ENCODE assay signal across 8 cellular contexts in genomic region chr14:24441485-24441884, GRCh38. TPM values are rescaled to one million over a fixed set of nuclear protein-coding genes. Genes with fewer than 3 reads are reported as not detected.
A peak's percentile ranks its signal among the peaks of the same experiment; 100 is the strongest.
DNase-seq lines count a peak whose midpoint lies in the region; ATAC-seq and TF ChIP-seq lines count a peak whose summit lies in the region.

No MANE protein-coding gene starts in this region.

- POLR2A ChIA-PET in HCT116 (lab: Charles Lee), result interaction anchor here (1.3 to 3.2 kb wide), 2 partner anchors 11 to 76 kb away, joined by 6 to 31 read pairs; partner anchors contain the start of genes CBLN3 and KHNYN
- POLR2A ChIA-PET in activated CD4-positive, alpha-beta memory T cell treated with anti-CD3 and anti-CD28 coated beads, Interleukin-2, amount 10 ng/mL, durations not matched to agents 7 days and 5 days (lab: Charles Lee), result interaction anchor here (0.7 to 5.4 kb wide), 14 partner anchors 11 to 326 kb away, joined by 3 to 117 read pairs (median 4); partner anchors contain the start of genes ADCY4, CBLN3, KHNYN and RIPK3

- H3K79me2 ChIP-seq in HCT116 (ENCODE audit: insufficient read depth, low read length), result peaks cover 26% of the 10 kb centered on the region

- H3K27me3 ChIP-seq in HCT116 (ENCODE audit: insufficient read depth, low read length) (no peaks in the 10 kb centered on the region), spleen (replicated peaks in 1 of 7) (no peaks in the 10 kb centered on the region)

- peak overlapping the region; percentile 76 to 94 for H3K4me3 ChIP-seq in HCT116 (replicated peaks in 1 of 2; ENCODE audit: low read depth in 1 of 2, low read length in 2 of 2)
- H3K4me3 ChIP-seq in spleen, result peak overlapping the region; percentile 56 to 86 (median 62)

- peaks cover 5 to 17% of the 10 kb centered on the region in 2 experiments; a peak in 3 of 4 replicates for H3K4me1 ChIP-seq in HCT116 (ENCODE audit: control insufficient read depth in 1 of 2, insufficient read depth in 2 of 2, low read length in 2 of 2)
- peaks cover 38 to 64% (median 58%) of the 10 kb centered on the region in 6 donors for H3K4me1 ChIP-seq in spleen

- peaks cover 57% of the 10 kb centered on the region for H3K36me3 Mint-ChIP-seq in activated CD4-positive, alpha-beta memory T cell treated with anti-CD3 and anti-CD28 coated beads, Interleukin-2, amount 10 ng/mL, durations not matched to agents 7 days and 5 days (ENCODE audit: low read depth)
- no peaks in the 10 kb centered on the region for H3K36me3 Mint-ChIP-seq in glutamatergic neuron (ENCODE audit: unreplicated experiment)

- no peak for ATAC-seq in HCT116
- ATAC-seq in GM18873 (IDR thresholded peaks at IDR 0.05; ENCODE audit: low FRiP score, unreplicated experiment), result no peak
- no peak for ATAC-seq in GM21825 (IDR thresholded peaks at IDR 0.05; ENCODE audit: unreplicated experiment)

- H3K9me3 ChIP-seq in HCT116 (ENCODE audit: control insufficient read depth in 1 of 2, insufficient read depth in 1 of 2, low read depth in 1 of 2, low read length in 2 of 2) (no peaks in the 10 kb centered on the region), spleen (no peaks in the 10 kb centered on the region)

- no peaks in the 10 kb centered on the region for H3K27me3 Mint-ChIP-seq in activated CD4-positive, alpha-beta memory T cell treated with anti-CD3 and anti-CD28 coated beads, Interleukin-2, amount 10 ng/mL, durations not matched to agents 7 days and 5 days
- peaks cover 14% of the 10 kb centered on the region for H3K27me3 Mint-ChIP-seq in glutamatergic neuron (ENCODE audit: unreplicated experiment)

- CTCF ChIA-PET in HCT116 (lab: Charles Lee), result interaction anchor here (1.1 to 3.6 kb wide), 7 partner anchors 10 to 199 kb away, joined by 4 to 42 read pairs (median 9); partner anchors contain the start of genes CBLN3, CIDEB, KHNYN and TINF2
- CTCF ChIA-PET in activated CD4-positive, alpha-beta memory T cell treated with anti-CD3 and anti-CD28 coated beads, Interleukin-2, amount 10 ng/mL, durations not matched to agents 7 days and 5 days (lab: Charles Lee), result interaction anchor here (1.0 to 10.2 kb wide), 6 partner anchors 10 to 172 kb away, joined by 3 to 169 read pairs (median 5); partner anchors contain the start of genes ADCY4, CBLN3 and KHNYN

- TF ChIP-seq POLR2A in HCT116 (IDR thresholded peaks at IDR 0.05; ENCODE audit: borderline replicate concordance, extremely low read depth, insufficient read depth, insufficient read length), result no peak
- no peak for TF ChIP-seq POLR2A in spleen (IDR thresholded peaks at IDR 0.05)

- no peak for TF ChIP-seq RAD21 in HCT116 (IDR thresholded peaks at IDR 0.05; ENCODE audit: low read depth)

- no peaks in the 10 kb centered on the region for H3K9me3 Mint-ChIP-seq in activated CD4-positive, alpha-beta memory T cell treated with anti-CD3 and anti-CD28 coated beads, Interleukin-2, amount 10 ng/mL, durations not matched to agents 7 days and 5 days
- peaks cover 14% of the 10 kb centered on the region for H3K9me3 Mint-ChIP-seq in glutamatergic neuron (ENCODE audit: unreplicated experiment)

- no peaks in the 10 kb centered on the region for H4K20me1 ChIP-seq in HCT116 (ENCODE audit: insufficient read depth)

- H3K4me3 Mint-ChIP-seq in activated CD4-positive, alpha-beta memory T cell treated with anti-CD3 and anti-CD28 coated beads, Interleukin-2, amount 10 ng/mL, durations not matched to agents 7 days and 5 days, result peak overlapping the region; percentile 92
- H3K4me3 Mint-ChIP-seq in glutamatergic neuron (ENCODE audit: unreplicated experiment), result peak overlapping the region; percentile 91

- no TSS peak for BruUV-seq in HCT116 (replicated peaks; lab: Mats Ljungman, UMichigan)

- no peak overlapping the region for H2AFZ ChIP-seq in HCT116 (ENCODE audit: low read depth, low read length, poor library complexity, severe bottlenecking)

- no peak for DNase-seq in HCT116 (ENCODE audit: low read depth, low spot score)
- no peak for DNase-seq in activated CD4-positive, alpha-beta memory T cell treated with anti-CD3 and anti-CD28 coated beads, Interleukin-2, amount 10 ng/mL, durations not matched to agents 7 days and 5 days
- DNase-seq in glutamatergic neuron, result no peak
- no peak for DNase-seq in spleen
- no peak for DNase-seq in NCI-H2107 treated with DMSO at 0.1 percent for 48 hours (lab: John Stamatoyannopoulos, UW; ENCODE audit: unreplicated experiment)
- no peak for DNase-seq in retina

- H3K36me3 ChIP-seq in HCT116 (ENCODE audit: control insufficient read depth in 1 of 2, insufficient read depth in 2 of 2, low read length in 2 of 2), result peaks cover 12 to 29% of the 10 kb centered on the region in 2 experiments; a peak in 3 of 4 replicates
- peaks cover 0 to 51% (median 44%) of the 10 kb centered on the region in 6 donors for H3K36me3 ChIP-seq in spleen

- 53 to 79% (median 55%) methylated on average over 5 of the region's 5 CpGs for WGBS in spleen, 5 donors

- peak overlapping the region; percentile 97 for H3K27ac Mint-ChIP-seq in activated CD4-positive, alpha-beta memory T cell treated with anti-CD3 and anti-CD28 coated beads, Interleukin-2, amount 10 ng/mL, durations not matched to agents 7 days and 5 days
- peak overlapping the region; percentile 99 for H3K27ac Mint-ChIP-seq in glutamatergic neuron (ENCODE audit: unreplicated experiment)

- H3K9ac ChIP-seq in HCT116 (ENCODE audit: low read length), result peak overlapping the region; percentile 88

- intact Hi-C loops in HCT116 (cut with micrococcal nuclease) (no loop called here), spleen (cut with DNase I; ENCODE audit: low total_unique reads) (no loop called here)

- H3K4me2 ChIP-seq in HCT116 (ENCODE audit: low read length), result peak overlapping the region; percentile 94

- no peaks in the 10 kb centered on the region for H3K9me2 ChIP-seq in HCT116 (ENCODE audit: insufficient read depth)

- H3K27ac ChIP-seq in HCT116 (ENCODE audit: low read depth, low read length), result peak overlapping the region; percentile 96
- H3K27ac ChIP-seq in spleen, result peak overlapping the region; percentile 95 to 99 (median 99)

- RAD21 ChIA-PET in HCT116 (lab: Charles Lee; ENCODE audit: low non-redundant PET in 1 of 2, low total read pairs in 2 of 2, uncharacterized antibody in 2 of 2, unreplicated experiment in 2 of 2), result interaction anchor here in 1 of 2 experiments (1.0 kb wide), 1 partner anchor 10 kb away, joined by 3 read pairs; no protein-coding TSS in a partner anchor

- H3K4me1 Mint-ChIP-seq in activated CD4-positive, alpha-beta memory T cell treated with anti-CD3 and anti-CD28 coated beads, Interleukin-2, amount 10 ng/mL, durations not matched to agents 7 days and 5 days, result peaks cover 61% of the 10 kb centered on the region
- peaks cover 10% of the 10 kb centered on the region for H3K4me1 Mint-ChIP-seq in glutamatergic neuron (ENCODE audit: low read depth, unreplicated experiment)

- no peak for TF ChIP-seq CTCF in HCT116 (IDR thresholded peaks at IDR 0.05 in 2 of 3, conservative IDR thresholded peaks at IDR 0.05 in 1 of 3; ENCODE audit: borderline replicate concordance in 1 of 3, insufficient read depth in 1 of 3, low read depth in 2 of 3, low read length in 2 of 3)
- no peak for TF ChIP-seq CTCF in glutamatergic neuron (IDR thresholded peaks at IDR 0.05; ENCODE audit: partially characterized antibody, unreplicated experiment)
- TF ChIP-seq CTCF in spleen (IDR thresholded peaks at IDR 0.05 in 8 of 11, conservative IDR thresholded peaks at IDR 0.05 in 3 of 11), result no peak

TF ChIP-seq in HCT116, 20 proteins besides CTCF, POLR2A, EP300 and RAD21 (continues in another document):
- no peak for TF ChIP-seq ELF1 (IDR thresholded peaks at IDR 0.05; ENCODE audit: borderline replicate concordance, low read depth)
- TF ChIP-seq JUND (IDR thresholded peaks at IDR 0.05), result no peak
- TF ChIP-seq ZNF274 (IDR thresholded peaks at IDR 0.05; ENCODE audit: low read depth, low read length), result no peak
- no peak for TF ChIP-seq TCF7L2 (IDR thresholded peaks at IDR 0.05; ENCODE audit: borderline replicate concordance, extremely low read depth, insufficient read depth, insufficient read length)
- no peak for TF ChIP-seq SP1 (IDR thresholded peaks at IDR 0.05; ENCODE audit: low read depth)
- TF ChIP-seq CBX3 (IDR thresholded peaks at IDR 0.05; ENCODE audit: low read depth), result no peak
- TF ChIP-seq ZFX (IDR thresholded peaks at IDR 0.05), result no peak
- no peak for TF ChIP-seq YY1 (IDR thresholded peaks at IDR 0.05; ENCODE audit: extremely low read depth, insufficient replicate concordance, low read depth, low read length)
- TF ChIP-seq EZH2phosphoT487 (IDR thresholded peaks at IDR 0.05; ENCODE audit: borderline replicate concordance), result no peak
- no peak for TF ChIP-seq MAX (IDR thresholded peaks at IDR 0.05)

RNA-seq across cellular contexts. Expression of gene SDR39U1, which starts 1.1 kb away (rescaled TPM):
- total RNA-seq in HCT116 (2021; ENCODE audit: unreplicated experiment) (61.8 TPM), glutamatergic neuron (ENCODE audit: unreplicated experiment) (70.4 TPM), spleen (10 to 100 TPM; 48.2 to 87.8 (median 63.7) TPM)
- polyA plus RNA-seq in HCT116 (2012), result 70.6 and 72.0 TPM in 2 replicates
- total RNA-seq in activated CD4-positive, alpha-beta memory T cell treated with anti-CD3 and anti-CD28 coated beads, Interleukin-2, amount 10 ng/mL, durations not matched to agents 7 days and 5 days, result 10 to 100 TPM; 38.5 to 41.6 TPM
- 100 to 1,000 TPM in 2 of 3 donors, 10 to 100 TPM in 1; 94.6 to 146 (median 124) TPM for polyA plus RNA-seq in spleen

RNA-seq across cellular contexts. Expression of gene KHNYN, which starts 11.7 kb away (rescaled TPM):
- 50.1 TPM for total RNA-seq in HCT116 (2021; ENCODE audit: unreplicated experiment)
- polyA plus RNA-seq in HCT116 (2012), result 41.0 and 42.0 TPM in 2 replicates
- 10 to 100 TPM; 96.0 to 99.5 TPM for total RNA-seq in activated CD4-positive, alpha-beta memory T cell treated with anti-CD3 and anti-CD28 coated beads, Interleukin-2, amount 10 ng/mL, durations not matched to agents 7 days and 5 days
- 28.9 TPM for total RNA-seq in glutamatergic neuron (ENCODE audit: unreplicated experiment)
- 10 to 100 TPM; 65.5 to 90.6 (median 72.2) TPM for total RNA-seq in spleen
- polyA plus RNA-seq in spleen, result 10 to 100 TPM; 10.9 to 35.2 (median 14.0) TPM

RNA-seq across cellular contexts. Expression of gene CBLN3, which starts 12.0 kb away (rescaled TPM):
- 2.0 TPM for total RNA-seq in HCT116 (2021; ENCODE audit: unreplicated experiment)
- polyA plus RNA-seq in HCT116 (2012), result 1.0 and 1.4 TPM in 2 replicates
- 1 to 10 TPM; 8.6 to 9.5 TPM for total RNA-seq in activated CD4-positive, alpha-beta memory T cell treated with anti-CD3 and anti-CD28 coated beads, Interleukin-2, amount 10 ng/mL, durations not matched to agents 7 days and 5 days
- total RNA-seq in glutamatergic neuron (ENCODE audit: unreplicated experiment), result 0.51 TPM
- total RNA-seq in spleen, result 10 to 100 TPM in 4 of 7 donors, 1 to 10 TPM in 3; 4.3 to 21.7 (median 13.7) TPM
- polyA plus RNA-seq in spleen, result 10 to 100 TPM in 1 of 3 donors, 1 to 10 TPM in 2; 5.8 to 13.8 (median 6.8) TPM

RNA-seq across cellular contexts. Expression of gene NYNRIN, which starts 42.7 kb away (rescaled TPM):
- total RNA-seq in HCT116 (2021; ENCODE audit: unreplicated experiment) (0.27 TPM), glutamatergic neuron (ENCODE audit: unreplicated experiment) (33.5 TPM), spleen (10 to 100 TPM in 5 of 7 donors, 1 to 10 TPM in 2; 4.7 to 18.0 (median 12.0) TPM)
- polyA plus RNA-seq in HCT116 (2012), result 0.05 and 0.13 TPM in 2 replicates
- total RNA-seq in activated CD4-positive, alpha-beta memory T cell treated with anti-CD3 and anti-CD28 coated beads, Interleukin-2, amount 10 ng/mL, durations not matched to agents 7 days and 5 days, result under 1 TPM; 0.18 TPM
- 1 to 10 TPM in 2 of 3 donors, under 1 TPM in 1; 0.87 to 2.7 (median 2.2) TPM for polyA plus RNA-seq in spleen
